In genomic region chr10:118672766-118673715, GRCh38 we compare ENCODE assay signal across 20 cellular contexts.
DNase-seq lines count a peak whose midpoint lies in the region; ATAC-seq and TF ChIP-seq lines count a peak whose summit lies in the region.
"Had no signal": no experiment of that assay in that cellular context is flagged by ENCODE, and none has a peak within 500 bp of the region (broad histone marks: within the 10 kb centered on the region; RNA-seq: fewer than 3 reads in every experiment).

No MANE protein-coding gene starts in this region.

- H3K4me1 ChIP-seq in left ventricle myocardium inferior = peaks cover 45% of the 10 kb centered on the region
- H3K4me1 ChIP-seq: A549 had no signal

- no peak overlapping the region for H3K4me3 ChIP-seq in left ventricle myocardium inferior
- H3K4me3 ChIP-seq: A549, body of pancreas, GM23248, vagina had no signal

- TF ChIP-seq CTCF in left ventricle myocardium inferior (IDR thresholded peaks at IDR 0.05; ENCODE audit: borderline replicate concordance) = no peak

- no peaks in the 10 kb centered on the region for H3K9me3 ChIP-seq in left ventricle myocardium inferior (replicated peaks)
- H3K9me3 ChIP-seq: A549, body of pancreas, vagina had no signal

- intact Hi-C loops in Right ventricle myocardium inferior (cut with DNase I) = no loop called here
- intact Hi-C loops in left ventricle myocardium inferior (cut with micrococcal nuclease) = no loop called here

- H3K27ac ChIP-seq in left ventricle myocardium inferior (replicated peaks) (no peak overlapping the region), substantia nigra (ENCODE audit: low read depth, low read length, poor library complexity, severe bottlenecking) (peak overlapping the region; percentile 52)
- H3K27ac ChIP-seq: A549, body of pancreas, GM23248, HL-60, vagina had no signal

- H3K36me3 ChIP-seq in left ventricle myocardium inferior = peaks cover 10% of the 10 kb centered on the region
- H3K36me3 ChIP-seq: vagina had no signal

- no peaks in the 10 kb centered on the region for H3K27me3 ChIP-seq in left ventricle myocardium inferior (ENCODE audit: low read depth)
- H3K27me3 ChIP-seq: body of pancreas, vagina had no signal

- ATAC-seq in Right ventricle myocardium inferior = peak; percentile 15
- no peak for ATAC-seq in HG03469 (IDR thresholded peaks at IDR 0.05; ENCODE audit: unreplicated experiment)
- ATAC-seq in HG03139 (IDR thresholded peaks at IDR 0.05; ENCODE audit: unreplicated experiment) = no peak
- ATAC-seq: A549; activated naive CD4-positive, alpha-beta T cell treated with anti-CD3 and anti-CD28 coated beads, Interleukin-2, amount 50 U/mL, for 72 hours; body of pancreas had no signal

- DNase-seq in Right ventricle myocardium inferior (ENCODE audit: missing footprints) = no peak
- DNase-seq in left ventricle myocardium inferior = no peak
- peak; percentile 3 for DNase-seq in foreskin melanocyte
- peak; percentile 76 for DNase-seq in midbrain (lab: John Stamatoyannopoulos, UW)
- peak in 31 of 49 donors; percentile 23 to 80 (median 40) for DNase-seq in substantia nigra (lab: John Stamatoyannopoulos, UW)
- no peak for DNase-seq in NCI-H1417 (lab: John Stamatoyannopoulos, UW)
- DNase-seq: activated T-cell treated with anti-CD3 and anti-CD28 coated beads, Interleukin-2, amount 50 U/mL, for 72 hours; body of pancreas; GDM1; GM23248; NCI-H1436; NCI-H2171; NCI-H69; SHP77 treated with DMSO at 0.1 percent for 48 hours had no signal

Comparison
In these comparisons a context has a peak if more than half of its experiments do, and no peak if none do; other contexts are left out.
1. DNase-seq: peak in foreskin melanocyte (single experiment), midbrain (single experiment) and substantia nigra (31 of 49); none in Right ventricle myocardium inferior (single experiment), left ventricle myocardium inferior (single experiment) and NCI-H1417 (0 of 3).